In the genomic region with DNA sequence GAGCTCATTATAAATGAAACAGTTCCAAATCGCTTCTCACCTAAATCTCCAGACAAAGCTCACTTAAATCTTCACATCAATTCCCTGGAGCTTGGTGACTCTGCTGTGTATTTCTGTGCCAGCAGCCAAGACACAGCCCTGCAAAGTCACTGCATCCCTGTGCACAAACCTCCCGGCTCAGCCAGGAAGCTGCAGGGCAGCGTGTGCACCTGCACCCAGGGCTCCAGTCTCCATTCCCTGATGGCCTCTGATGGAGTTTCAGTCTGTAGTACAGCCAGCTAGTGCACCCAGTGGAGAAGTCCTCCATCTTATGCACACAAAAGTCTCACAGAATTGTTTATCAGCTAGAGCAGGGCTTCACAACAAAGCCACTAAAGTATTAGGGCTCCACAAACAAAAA, we compare ENCODE assay signal across 19 cellular contexts. TPM values are rescaled to one million over a fixed set of nuclear protein-coding genes. Genes with fewer than 3 reads are reported as not detected.
"Had no signal": no experiment of that assay in that cellular context is flagged by ENCODE, and none has a peak within 500 bp of the region (broad histone marks: within the 10 kb centered on the region; RNA-seq: fewer than 3 reads in every experiment).

No MANE protein-coding gene starts in this region.

- H3K27me3 ChIP-seq: ascending aorta, colonic mucosa, sigmoid colon had no signal

- H3K9me3 Mint-ChIP-seq: activated naive CD4-positive, alpha-beta T cell treated with anti-CD3 and anti-CD28 coated beads, Interleukin-2, amount 50 U/mL, for 72 hours; natural killer cell; stimulated activated naive CD8-positive, alpha-beta T cell treated with anti-CD3 and anti-CD28 coated beads, Interleukin-15, amount 100 ng/mL, for 72 hours had no signal

- H3K36me3 Mint-ChIP-seq: activated naive CD4-positive, alpha-beta T cell treated with anti-CD3 and anti-CD28 coated beads, Interleukin-2, amount 50 U/mL, for 72 hours; natural killer cell had no signal

- H3K36me3 ChIP-seq: ascending aorta, colonic mucosa, heart left ventricle, sigmoid colon, thoracic aorta had no signal

- ATAC-seq: left colon, mucosa of descending colon had no signal

- H3K4me3 Mint-ChIP-seq: natural killer cell; stimulated activated naive CD8-positive, alpha-beta T cell treated with anti-CD3 and anti-CD28 coated beads, Interleukin-15, amount 100 ng/mL, for 72 hours had no signal

- H3K4me1 ChIP-seq: ascending aorta, colonic mucosa, heart left ventricle, sigmoid colon had no signal

- H3K27ac ChIP-seq: ascending aorta, colonic mucosa, heart left ventricle, sigmoid colon, thoracic aorta had no signal

- H3K9me3 ChIP-seq: ascending aorta, colonic mucosa, heart left ventricle, mucosa of descending colon, sigmoid colon, thoracic aorta had no signal

- H3K27ac Mint-ChIP-seq: activated naive CD4-positive, alpha-beta T cell treated with anti-CD3 and anti-CD28 coated beads, Interleukin-2, amount 50 U/mL, for 72 hours; natural killer cell; stimulated activated naive CD8-positive, alpha-beta T cell treated with anti-CD3 and anti-CD28 coated beads, Interleukin-15, amount 100 ng/mL, for 72 hours had no signal

- DNase-seq: activated CD4-positive, CD25-positive, alpha-beta regulatory T cell; colonic mucosa; effector CD4-positive, alpha-beta T cell; heart left ventricle; left colon; mucosa of descending colon; natural killer cell; occipital lobe; sigmoid colon; stimulated activated CD4-positive, alpha-beta T cell treated with anti-CD3 and anti-CD28 coated beads, Interleukin-12 subunit alpha, Interleukin-12 subunit beta, amount 100 ng/mL, for 4 hours; stimulated activated naive CD8-positive, alpha-beta T cell treated with anti-CD3 and anti-CD28 coated beads, Interleukin-15, amount 100 ng/mL, for 72 hours had no signal

- H3K4me3 ChIP-seq: ascending aorta, colonic mucosa, heart left ventricle, lung, mucosa of descending colon, sigmoid colon, thoracic aorta had no signal

RNA-seq across cellular contexts. Expression of gene PRSS58, which starts 51.1 kb away (rescaled TPM):
- total RNA-seq: activated naive CD4-positive, alpha-beta T cell treated with anti-CD3 and anti-CD28 coated beads, Interleukin-2, amount 50 U/mL, for 72 hours; ascending aorta; bronchial epithelial cell; colonic mucosa; endothelial cell of umbilical vein; fibroblast of lung; frontal cortex; heart left ventricle; left colon; lung; mucosa of descending colon; natural killer cell; occipital lobe; sigmoid colon; thoracic aorta had no signal
- polyA plus RNA-seq: endothelial cell of umbilical vein, fibroblast of lung, heart left ventricle, lung, sigmoid colon had no signal
